ENCODE assay signal across 8 cellular contexts in the genomic region with DNA sequence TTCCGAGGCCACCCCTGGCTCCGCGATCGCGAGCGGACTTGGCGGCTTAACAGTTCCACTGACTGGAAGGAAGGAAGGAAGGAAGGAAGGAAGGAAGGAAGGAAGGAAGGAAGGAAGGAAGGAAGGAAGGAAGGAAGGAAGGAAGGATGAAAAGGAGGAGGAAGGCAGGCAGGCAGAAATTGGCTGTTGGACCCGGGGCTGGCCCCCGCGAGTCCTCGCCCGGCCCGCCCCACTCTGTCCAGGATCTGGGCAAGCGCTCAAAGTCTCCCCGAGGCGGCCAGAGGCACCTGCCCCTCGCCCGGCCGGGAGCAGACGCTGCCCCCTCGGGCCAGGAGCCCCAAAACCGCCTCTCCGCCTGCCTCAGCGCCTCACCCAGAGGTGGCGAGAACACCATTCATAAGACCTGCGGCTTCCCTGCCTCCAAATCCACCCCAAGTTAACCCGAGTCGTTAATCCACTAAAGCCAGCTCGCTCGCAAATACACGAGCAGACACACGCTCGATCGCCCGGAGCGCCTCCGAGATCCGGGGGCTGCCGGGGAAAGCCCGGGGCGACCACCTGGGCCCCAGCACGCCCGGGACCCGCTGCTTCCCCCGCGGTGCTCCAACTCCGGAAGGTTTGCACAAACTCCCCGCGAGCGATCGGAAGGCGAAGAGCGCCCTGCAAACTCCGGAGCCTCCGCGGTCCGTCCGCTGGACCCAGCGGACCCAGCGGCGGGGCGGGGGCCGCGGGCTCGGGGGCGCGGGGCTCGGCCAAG. TPM values are rescaled to one million over a fixed set of nuclear protein-coding genes. Genes with fewer than 3 reads are reported as not detected.
DNase-seq lines count a peak whose midpoint lies in the region; ATAC-seq, FAIRE-seq and TF ChIP-seq lines count a peak whose summit lies in the region.

No MANE protein-coding gene starts in this region.

- H3K4me3 Mint-ChIP-seq in mesothelial cell of epicardium, result peak overlapping the region; percentile 81

- H3K9me3 ChIP-seq in H1 (ENCODE audit: insufficient read depth in 2 of 2, low read depth in 1 of 2, low read length in 1 of 2) (no peaks in the 10 kb centered on the region), subcutaneous abdominal adipose tissue (ENCODE audit: control insufficient read depth in 5 of 5, low read length in 5 of 5) (no peaks in the 10 kb centered on the region)

- 2% methylated on average over 36 of the region's 68 CpGs; no CpG with 5 or more reads in 1 of the 2 experiments for whole genome bisulfite sequencing in H1 (ENCODE audit: extremely low coverage in 1 of 2, insufficient coverage in 1 of 2, insufficient read length in 1 of 2, insufficient replicate concordance in 2 of 2, low coverage in 1 of 2, low lambda C conversion rate in 2 of 2, missing lambda C conversion rate in 1 of 2), 2 experiments

- no peak overlapping the region for H3K23ac ChIP-seq in H1 (ENCODE audit: insufficient read length)

- ATAC-seq in HG03280 (IDR thresholded peaks at IDR 0.05; ENCODE audit: unreplicated experiment) (peak; percentile 12), GM21737 (IDR thresholded peaks at IDR 0.05; ENCODE audit: unreplicated experiment) (no peak)

- FAIRE-seq in H1 (lab: Jason Lieb, UNC), result no peak

- no peak for TF ChIP-seq RAD21 in H1 (IDR thresholded peaks at IDR 0.05 in 1 of 2, conservative IDR thresholded peaks at IDR 0.05 in 1 of 2; ENCODE audit: low read depth in 2 of 2, low read length in 2 of 2)

- DNase-seq in NCI-H1694 treated with DMSO at 0.1 percent for 48 hours (lab: John Stamatoyannopoulos, UW), result peak; percentile 40
- DNase-seq in NCI-H1694 (lab: John Stamatoyannopoulos, UW), result no peak
- peak; percentile 28 for DNase-seq in activated CD4-positive, alpha-beta T cell treated with anti-CD3 and anti-CD28 coated beads for 48 hours
- peak in 1 of 2 experiments; percentile 65 for DNase-seq in H1 (ENCODE audit: low read depth in 1 of 2, low spot score in 2 of 2)
- DNase-seq in mesothelial cell of epicardium (ENCODE audit: low spot score in 2 of 2, unreplicated experiment in 2 of 2), result peak in 1 of 2 experiments; percentile 53

- TF ChIP-seq EP300 in H1 (IDR thresholded peaks at IDR 0.05; ENCODE audit: borderline replicate concordance in 1 of 2, low read depth in 2 of 2, low read length in 2 of 2), result no peak

- H2AFZ ChIP-seq in H1 (ENCODE audit: low read length), result no peak overlapping the region

- peaks cover 85% of the 10 kb centered on the region for H3K27me3 Mint-ChIP-seq in mesothelial cell of epicardium (ENCODE audit: low read depth)

- no peak overlapping the region for H4K8ac ChIP-seq in H1 (ENCODE audit: extremely low read depth, insufficient read depth, low read length)

- H2BK12ac ChIP-seq in H1 (ENCODE audit: low read depth, low read length), result no peak overlapping the region

- peak overlapping the region; percentile 93 to 99 for H3K4me2 ChIP-seq in H1 (ENCODE audit: insufficient read depth in 1 of 2, low read depth in 2 of 2, low read length in 2 of 2)

- H3K9ac ChIP-seq in H1 (replicated peaks in 1 of 4; ENCODE audit: extremely low read depth in 1 of 4, low read depth in 3 of 4, low read length in 3 of 4) (no peak overlapping the region), subcutaneous abdominal adipose tissue (ENCODE audit: low read length in 5 of 5) (peak overlapping the region in 4 of 5 donors; percentile 34 to 76 (median 63))

- no peak overlapping the region for H3K18ac ChIP-seq in H1 (ENCODE audit: extremely low read depth, low read length)

- CTCF ChIA-PET in H1 (lab: Charles Lee; ENCODE audit: partially characterized antibody), result interaction anchor here (1.5 to 1.6 kb wide), 3 partner anchors 8 to 379 kb away, joined by 3 to 9 read pairs (median 6); no protein-coding TSS in a partner anchor

- H3K56ac ChIP-seq in H1 (replicated peaks; ENCODE audit: insufficient read length, low read depth, low read length), result no peak overlapping the region

- H3K4me1 ChIP-seq in H1 (replicated peaks in 1 of 4; ENCODE audit: control insufficient read depth in 3 of 4, insufficient read depth in 4 of 4, low read length in 3 of 4) (peaks cover 14 to 27% (median 16%) of the 10 kb centered on the region in 4 experiments), subcutaneous abdominal adipose tissue (ENCODE audit: control insufficient read depth in 5 of 5, insufficient read depth in 5 of 5, low read length in 5 of 5) (peaks cover 3 to 28% (median 28%) of the 10 kb centered on the region in 5 donors)

- H3K79me1 ChIP-seq in H1 (ENCODE audit: low read depth, low read length), result no peaks in the 10 kb centered on the region

- H4K91ac ChIP-seq in H1 (replicated peaks; ENCODE audit: insufficient read length, low read length), result no peak overlapping the region

- TF ChIP-seq POLR2A in H1 (IDR thresholded peaks at IDR 0.05; ENCODE audit: control extremely low read depth in 1 of 2, low read depth in 2 of 2, low read length in 2 of 2), result no peak

- no peak overlapping the region for H2BK120ac ChIP-seq in H1 (replicated peaks; ENCODE audit: low read depth, low read length)

- no peak overlapping the region for H3K4ac ChIP-seq in H1 (replicated peaks; ENCODE audit: insufficient read length, low read depth, low read length)

- H4K20me1 ChIP-seq in H1 (replicated peaks in 1 of 2; ENCODE audit: control insufficient read depth in 1 of 2, insufficient read depth in 2 of 2, low read length in 2 of 2), result no peaks in the 10 kb centered on the region

- H3K36me3 ChIP-seq in H1 (ENCODE audit: control insufficient read depth in 2 of 4, insufficient read depth in 4 of 4, low read length in 3 of 4) (no peaks in the 10 kb centered on the region), subcutaneous abdominal adipose tissue (ENCODE audit: control insufficient read depth in 5 of 5, insufficient read depth in 5 of 5, low read length in 5 of 5) (no peaks in the 10 kb centered on the region)

- H4K5ac ChIP-seq in H1 (ENCODE audit: insufficient read length, low read depth, low read length), result no peak overlapping the region

- H3K36me3 Mint-ChIP-seq in mesothelial cell of epicardium, result no peaks in the 10 kb centered on the region

- no peak overlapping the region for H2AK5ac ChIP-seq in H1 (ENCODE audit: low read depth, low read length)

- peaks cover 14% of the 10 kb centered on the region for H3K23me2 ChIP-seq in H1 (ENCODE audit: low read depth, low read length)

- peak overlapping the region; percentile 57 for H3K27ac Mint-ChIP-seq in mesothelial cell of epicardium

- H2BK15ac ChIP-seq in H1 (ENCODE audit: low read length), result no peak overlapping the region

- no peak overlapping the region for H2BK20ac ChIP-seq in H1 (ENCODE audit: low read length)

- peaks cover 33% of the 10 kb centered on the region for H3K4me1 Mint-ChIP-seq in mesothelial cell of epicardium

- H2BK5ac ChIP-seq in H1 (ENCODE audit: low read depth, low read length), result no peak overlapping the region

- H3K9me3 Mint-ChIP-seq in mesothelial cell of epicardium, result no peaks in the 10 kb centered on the region

- H3K27me3 ChIP-seq in H1 (replicated peaks in 1 of 4; ENCODE audit: control insufficient read depth in 3 of 4, extremely low read depth in 1 of 4, insufficient read depth in 3 of 4, low read length in 3 of 4) (peaks cover 20 to 59% (median 52%) of the 10 kb centered on the region in 4 experiments), subcutaneous abdominal adipose tissue (ENCODE audit: control insufficient read depth in 5 of 5, insufficient read depth in 4 of 5, low read length in 5 of 5) (peaks cover 7 to 18% (median 11%) of the 10 kb centered on the region in 5 donors)

- POLR2A ChIA-PET in H1 (lab: Charles Lee; ENCODE audit: partially characterized antibody), result interaction anchor here (1.0 kb wide), 1 partner anchor 44 kb away, joined by 3 read pairs; no protein-coding TSS in a partner anchor

- H3K79me2 ChIP-seq in H1 (ENCODE audit: control insufficient read depth in 1 of 2, insufficient read depth in 2 of 2, low read length in 2 of 2), result no peaks in the 10 kb centered on the region

- H3K4me3 ChIP-seq in H1 (ENCODE audit: extremely low read depth in 1 of 4, insufficient read depth in 2 of 4, low read depth in 3 of 4, low read length in 4 of 4), result peak overlapping the region; percentile 58 to 83 (median 68)
- H3K4me3 ChIP-seq in subcutaneous abdominal adipose tissue (ENCODE audit: low read depth in 1 of 5, low read length in 5 of 5), result peak overlapping the region; percentile 85 to 94 (median 89)

- H3K14ac ChIP-seq in H1 (ENCODE audit: insufficient read length), result no peak overlapping the region

- H3K27ac ChIP-seq in H1 (ENCODE audit: low read depth, low read length) (no peak overlapping the region), subcutaneous abdominal adipose tissue (ENCODE audit: low read depth, low read length) (no peak overlapping the region)

- TF ChIP-seq CTCF in H1 (IDR thresholded peaks at IDR 0.05; ENCODE audit: control extremely low read depth in 1 of 3, insufficient read depth in 1 of 3, low read depth in 1 of 3, low read length in 3 of 3) (no peak), mesothelial cell of epicardium (IDR thresholded peaks at IDR 0.05; ENCODE audit: unreplicated experiment) (no peak)

RNA-seq across cellular contexts. Expression of gene DPF3, which starts 0.8 kb away (rescaled TPM):
- total RNA-seq in H1 (2021; fragmentation: NEBNext Ultra II Directional; extraction: Animal tissue kit (Norgen Biotek cat#: 25700)), result 0.08 and 0.19 TPM in 2 replicates
- polyA plus RNA-seq in H1 (2011; rRNA removed), result 0.03 TPM in 1 of 2 replicates, not detected in the other
- polyA plus RNA-seq in H1 (2011; cell fraction: cytosol; rRNA removed), result 0.08 TPM
- polyA plus RNA-seq in H1 (2011; cell fraction: nucleus; rRNA removed), result 0.19 TPM
- polyA plus RNA-seq in H1 (2012, experiment 1 of 2), result 0.06 TPM in 1 of 4 replicates, not detected in the others
- polyA plus RNA-seq in H1 (2012, experiment 2 of 2), result not detected
- 0.16 TPM for polyA plus RNA-seq in H1 (2013, experiment 1 of 2)
- polyA plus RNA-seq in H1 (2013, experiment 2 of 2), result 0.07 TPM
- 0.22 and 0.49 TPM in 2 replicates for polyA minus RNA-seq in H1 (2011; rRNA and poly(A)+ RNA removed)
- polyA minus RNA-seq in H1 (2011; cell fraction: cytosol; rRNA and poly(A)+ RNA removed), result not detected
- 0.40 TPM for polyA minus RNA-seq in H1 (2011; cell fraction: nucleus; rRNA and poly(A)+ RNA removed)
- 1.3 to 2.7 TPM (median 2.5 TPM) in 3 replicates for total RNA-seq in mesothelial cell of epicardium

RNA-seq across cellular contexts. Expression of gene DCAF4, which starts 33.2 kb away (rescaled TPM):
- total RNA-seq in H1 (2021; fragmentation: NEBNext Ultra II Directional; extraction: Animal tissue kit (Norgen Biotek cat#: 25700)), result 16.8 and 21.1 TPM in 2 replicates
- polyA plus RNA-seq in H1 (2011; rRNA removed), result 17.0 and 26.3 TPM in 2 replicates
- polyA plus RNA-seq in H1 (2011; cell fraction: cytosol; rRNA removed), result 28.3 TPM
- polyA plus RNA-seq in H1 (2011; cell fraction: nucleus; rRNA removed), result 35.9 TPM
- 13.7 to 17.0 TPM (median 14.8 TPM) in 4 replicates for polyA plus RNA-seq in H1 (2012, experiment 1 of 2)
- polyA plus RNA-seq in H1 (2012, experiment 2 of 2), result 7.8 TPM
- 22.5 TPM for polyA plus RNA-seq in H1 (2013, experiment 1 of 2)
- 22.9 TPM for polyA plus RNA-seq in H1 (2013, experiment 2 of 2)
- 24.8 and 27.4 TPM in 2 replicates for polyA minus RNA-seq in H1 (2011; rRNA and poly(A)+ RNA removed)
- 7.8 TPM for polyA minus RNA-seq in H1 (2011; cell fraction: cytosol; rRNA and poly(A)+ RNA removed)
- polyA minus RNA-seq in H1 (2011; cell fraction: nucleus; rRNA and poly(A)+ RNA removed), result 26.9 TPM
- total RNA-seq in mesothelial cell of epicardium, result 21.4 to 23.2 TPM (median 22.5 TPM) in 3 replicates

Comparison
In these comparisons a context has a peak if more than half of its experiments do, and no peak if none do; other contexts are left out.
1. H3K9ac ChIP-seq: peak in subcutaneous abdominal adipose tissue (4 of 5); none in H1 (0 of 4).